1 cellular context compared by ENCODE assay signal in the genomic region with DNA sequence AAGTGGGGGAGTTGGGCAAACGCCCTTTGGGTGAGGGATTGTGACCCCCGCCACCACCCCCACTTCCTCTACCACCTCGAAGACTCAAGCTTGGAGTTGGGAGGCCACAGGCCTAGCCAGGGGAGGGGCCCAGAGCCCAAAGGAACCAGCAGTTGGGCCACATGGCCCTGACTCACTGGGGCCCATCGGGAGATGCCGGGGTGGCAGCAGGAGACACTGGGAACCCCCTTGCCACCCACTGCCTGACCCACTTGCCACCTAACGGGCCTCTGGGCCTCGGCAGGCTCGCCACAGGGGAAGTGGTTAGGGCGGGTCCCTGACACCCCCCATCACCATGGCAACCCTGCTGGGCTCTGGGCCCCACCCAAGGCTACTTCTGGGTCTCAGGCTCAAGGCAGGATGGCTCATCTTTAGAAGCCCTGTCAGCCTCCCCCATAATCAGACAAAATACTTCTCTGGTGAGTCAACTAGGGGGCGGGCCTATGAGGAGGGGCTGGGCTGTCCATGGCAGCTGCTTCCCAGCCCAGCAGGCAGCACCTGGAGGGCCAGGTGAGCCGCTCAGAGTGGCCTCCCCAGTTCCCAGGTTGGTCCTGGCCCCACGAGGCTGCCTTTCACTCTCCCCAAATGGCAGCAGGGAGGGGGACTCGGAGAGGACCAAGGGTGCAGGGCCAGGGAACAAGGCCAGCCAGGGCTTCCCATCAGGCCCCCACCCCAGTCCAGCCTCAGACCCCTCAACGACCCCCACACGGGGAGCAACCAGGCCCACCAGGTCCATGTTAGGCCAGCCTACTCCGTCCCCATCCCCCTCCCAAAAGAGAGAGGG.
TF ChIP-seq lines count a peak whose summit lies in the region.

No MANE protein-coding gene starts in this region.

TF ChIP-seq in K562, 482 proteins besides CTCF, POLR2A, EP300 and RAD21 (continued from another document and continues in another):
- TF ChIP-seq, protein P1, sequence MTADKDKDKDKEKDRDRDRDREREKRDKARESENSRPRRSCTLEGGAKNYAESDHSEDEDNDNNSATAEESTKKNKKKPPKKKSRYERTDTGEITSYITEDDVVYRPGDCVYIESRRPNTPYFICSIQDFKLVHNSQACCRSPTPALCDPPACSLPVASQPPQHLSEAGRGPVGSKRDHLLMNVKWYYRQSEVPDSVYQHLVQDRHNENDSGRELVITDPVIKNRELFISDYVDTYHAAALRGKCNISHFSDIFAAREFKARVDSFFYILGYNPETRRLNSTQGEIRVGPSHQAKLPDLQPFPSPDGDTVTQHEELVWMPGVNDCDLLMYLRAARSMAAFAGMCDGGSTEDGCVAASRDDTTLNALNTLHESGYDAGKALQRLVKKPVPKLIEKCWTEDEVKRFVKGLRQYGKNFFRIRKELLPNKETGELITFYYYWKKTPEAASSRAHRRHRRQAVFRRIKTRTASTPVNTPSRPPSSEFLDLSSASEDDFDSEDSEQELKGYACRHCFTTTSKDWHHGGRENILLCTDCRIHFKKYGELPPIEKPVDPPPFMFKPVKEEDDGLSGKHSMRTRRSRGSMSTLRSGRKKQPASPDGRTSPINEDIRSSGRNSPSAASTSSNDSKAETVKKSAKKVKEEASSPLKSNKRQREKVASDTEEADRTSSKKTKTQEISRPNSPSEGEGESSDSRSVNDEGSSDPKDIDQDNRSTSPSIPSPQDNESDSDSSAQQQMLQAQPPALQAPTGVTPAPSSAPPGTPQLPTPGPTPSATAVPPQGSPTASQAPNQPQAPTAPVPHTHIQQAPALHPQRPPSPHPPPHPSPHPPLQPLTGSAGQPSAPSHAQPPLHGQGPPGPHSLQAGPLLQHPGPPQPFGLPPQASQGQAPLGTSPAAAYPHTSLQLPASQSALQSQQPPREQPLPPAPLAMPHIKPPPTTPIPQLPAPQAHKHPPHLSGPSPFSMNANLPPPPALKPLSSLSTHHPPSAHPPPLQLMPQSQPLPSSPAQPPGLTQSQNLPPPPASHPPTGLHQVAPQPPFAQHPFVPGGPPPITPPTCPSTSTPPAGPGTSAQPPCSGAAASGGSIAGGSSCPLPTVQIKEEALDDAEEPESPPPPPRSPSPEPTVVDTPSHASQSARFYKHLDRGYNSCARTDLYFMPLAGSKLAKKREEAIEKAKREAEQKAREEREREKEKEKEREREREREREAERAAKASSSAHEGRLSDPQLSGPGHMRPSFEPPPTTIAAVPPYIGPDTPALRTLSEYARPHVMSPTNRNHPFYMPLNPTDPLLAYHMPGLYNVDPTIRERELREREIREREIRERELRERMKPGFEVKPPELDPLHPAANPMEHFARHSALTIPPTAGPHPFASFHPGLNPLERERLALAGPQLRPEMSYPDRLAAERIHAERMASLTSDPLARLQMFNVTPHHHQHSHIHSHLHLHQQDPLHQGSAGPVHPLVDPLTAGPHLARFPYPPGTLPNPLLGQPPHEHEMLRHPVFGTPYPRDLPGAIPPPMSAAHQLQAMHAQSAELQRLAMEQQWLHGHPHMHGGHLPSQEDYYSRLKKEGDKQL (CRISPR knock-in tag; IDR thresholded peaks at IDR 0.05; ENCODE audit: borderline replicate concordance): no peak
- TF ChIP-seq ZNF699 (CRISPR knock-in tag; IDR thresholded peaks at IDR 0.05; ENCODE audit: insufficient replicate concordance): no peak
- TF ChIP-seq TSC22D4 (tag; IDR thresholded peaks at IDR 0.05): no peak
- TF ChIP-seq, protein P2, sequence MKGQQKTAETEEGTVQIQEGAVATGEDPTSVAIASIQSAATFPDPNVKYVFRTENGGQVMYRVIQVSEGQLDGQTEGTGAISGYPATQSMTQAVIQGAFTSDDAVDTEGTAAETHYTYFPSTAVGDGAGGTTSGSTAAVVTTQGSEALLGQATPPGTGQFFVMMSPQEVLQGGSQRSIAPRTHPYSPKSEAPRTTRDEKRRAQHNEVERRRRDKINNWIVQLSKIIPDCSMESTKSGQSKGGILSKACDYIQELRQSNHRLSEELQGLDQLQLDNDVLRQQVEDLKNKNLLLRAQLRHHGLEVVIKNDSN (CRISPR knock-in tag; IDR thresholded peaks at IDR 0.05): no peak
- TF ChIP-seq ZNF121 (CRISPR knock-in tag; conservative IDR thresholded peaks at IDR 0.05): no peak
- no peak for TF ChIP-seq DACH1 (IDR thresholded peaks at IDR 0.05; ENCODE audit: partially characterized antibody)
- TF ChIP-seq FOXP1 (CRISPR knock-in tag; IDR thresholded peaks at IDR 0.05): no peak
- no peak for TF ChIP-seq ZNF184 (CRISPR knock-in tag; IDR thresholded peaks at IDR 0.05)
- TF ChIP-seq, protein P3, sequence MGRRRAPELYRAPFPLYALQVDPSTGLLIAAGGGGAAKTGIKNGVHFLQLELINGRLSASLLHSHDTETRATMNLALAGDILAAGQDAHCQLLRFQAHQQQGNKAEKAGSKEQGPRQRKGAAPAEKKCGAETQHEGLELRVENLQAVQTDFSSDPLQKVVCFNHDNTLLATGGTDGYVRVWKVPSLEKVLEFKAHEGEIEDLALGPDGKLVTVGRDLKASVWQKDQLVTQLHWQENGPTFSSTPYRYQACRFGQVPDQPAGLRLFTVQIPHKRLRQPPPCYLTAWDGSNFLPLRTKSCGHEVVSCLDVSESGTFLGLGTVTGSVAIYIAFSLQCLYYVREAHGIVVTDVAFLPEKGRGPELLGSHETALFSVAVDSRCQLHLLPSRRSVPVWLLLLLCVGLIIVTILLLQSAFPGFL (CRISPR knock-in tag; IDR thresholded peaks at IDR 0.05): no peak
- no peak for TF ChIP-seq RHOXF2B (CRISPR knock-in tag; conservative IDR thresholded peaks at IDR 0.05)
- TF ChIP-seq FOXM1 (IDR thresholded peaks at IDR 0.05; ENCODE audit: low read depth): no peak
- no peak for TF ChIP-seq FOXM1 (CRISPR knock-in tag; IDR thresholded peaks at IDR 0.05; ENCODE audit: low read depth)
- TF ChIP-seq, protein P4, sequence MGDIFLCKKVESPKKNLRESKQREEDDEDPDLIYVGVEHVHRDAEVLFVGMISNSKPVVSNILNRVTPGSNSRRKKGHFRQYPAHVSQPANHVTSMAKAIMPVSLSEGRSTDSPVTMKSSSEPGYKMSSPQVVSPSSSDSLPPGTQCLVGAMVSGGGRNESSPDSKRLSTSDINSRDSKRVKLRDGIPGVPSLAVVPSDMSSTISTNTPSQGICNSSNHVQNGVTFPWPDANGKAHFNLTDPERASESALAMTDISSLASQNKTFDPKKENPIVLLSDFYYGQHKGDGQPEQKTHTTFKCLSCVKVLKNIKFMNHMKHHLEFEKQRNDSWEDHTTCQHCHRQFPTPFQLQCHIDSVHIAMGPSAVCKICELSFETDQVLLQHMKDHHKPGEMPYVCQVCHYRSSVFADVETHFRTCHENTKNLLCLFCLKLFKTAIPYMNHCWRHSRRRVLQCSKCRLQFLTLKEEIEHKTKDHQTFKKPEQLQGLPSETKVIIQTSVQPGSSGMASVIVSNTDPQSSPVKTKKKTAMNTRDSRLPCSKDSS (IDR thresholded peaks at IDR 0.05; ENCODE audit: low read depth, partially characterized antibody): no peak
- TF ChIP-seq ELF4 (CRISPR knock-in tag; IDR thresholded peaks at IDR 0.05): no peak
- no peak for TF ChIP-seq NR1H2 (CRISPR knock-in tag; IDR thresholded peaks at IDR 0.05)
- TF ChIP-seq MEIS2 (IDR thresholded peaks at IDR 0.05; ENCODE audit: partially characterized antibody): peak; percentile 71
- TF ChIP-seq ZNF696 (CRISPR knock-in tag; conservative IDR thresholded peaks at IDR 0.05): no peak
- TF ChIP-seq ZNF766 (CRISPR knock-in tag; conservative IDR thresholded peaks at IDR 0.05): no peak
- TF ChIP-seq, protein P5, sequence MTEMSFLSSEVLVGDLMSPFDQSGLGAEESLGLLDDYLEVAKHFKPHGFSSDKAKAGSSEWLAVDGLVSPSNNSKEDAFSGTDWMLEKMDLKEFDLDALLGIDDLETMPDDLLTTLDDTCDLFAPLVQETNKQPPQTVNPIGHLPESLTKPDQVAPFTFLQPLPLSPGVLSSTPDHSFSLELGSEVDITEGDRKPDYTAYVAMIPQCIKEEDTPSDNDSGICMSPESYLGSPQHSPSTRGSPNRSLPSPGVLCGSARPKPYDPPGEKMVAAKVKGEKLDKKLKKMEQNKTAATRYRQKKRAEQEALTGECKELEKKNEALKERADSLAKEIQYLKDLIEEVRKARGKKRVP (CRISPR knock-in tag; IDR thresholded peaks at IDR 0.05): no peak
- TF ChIP-seq, protein P6, sequence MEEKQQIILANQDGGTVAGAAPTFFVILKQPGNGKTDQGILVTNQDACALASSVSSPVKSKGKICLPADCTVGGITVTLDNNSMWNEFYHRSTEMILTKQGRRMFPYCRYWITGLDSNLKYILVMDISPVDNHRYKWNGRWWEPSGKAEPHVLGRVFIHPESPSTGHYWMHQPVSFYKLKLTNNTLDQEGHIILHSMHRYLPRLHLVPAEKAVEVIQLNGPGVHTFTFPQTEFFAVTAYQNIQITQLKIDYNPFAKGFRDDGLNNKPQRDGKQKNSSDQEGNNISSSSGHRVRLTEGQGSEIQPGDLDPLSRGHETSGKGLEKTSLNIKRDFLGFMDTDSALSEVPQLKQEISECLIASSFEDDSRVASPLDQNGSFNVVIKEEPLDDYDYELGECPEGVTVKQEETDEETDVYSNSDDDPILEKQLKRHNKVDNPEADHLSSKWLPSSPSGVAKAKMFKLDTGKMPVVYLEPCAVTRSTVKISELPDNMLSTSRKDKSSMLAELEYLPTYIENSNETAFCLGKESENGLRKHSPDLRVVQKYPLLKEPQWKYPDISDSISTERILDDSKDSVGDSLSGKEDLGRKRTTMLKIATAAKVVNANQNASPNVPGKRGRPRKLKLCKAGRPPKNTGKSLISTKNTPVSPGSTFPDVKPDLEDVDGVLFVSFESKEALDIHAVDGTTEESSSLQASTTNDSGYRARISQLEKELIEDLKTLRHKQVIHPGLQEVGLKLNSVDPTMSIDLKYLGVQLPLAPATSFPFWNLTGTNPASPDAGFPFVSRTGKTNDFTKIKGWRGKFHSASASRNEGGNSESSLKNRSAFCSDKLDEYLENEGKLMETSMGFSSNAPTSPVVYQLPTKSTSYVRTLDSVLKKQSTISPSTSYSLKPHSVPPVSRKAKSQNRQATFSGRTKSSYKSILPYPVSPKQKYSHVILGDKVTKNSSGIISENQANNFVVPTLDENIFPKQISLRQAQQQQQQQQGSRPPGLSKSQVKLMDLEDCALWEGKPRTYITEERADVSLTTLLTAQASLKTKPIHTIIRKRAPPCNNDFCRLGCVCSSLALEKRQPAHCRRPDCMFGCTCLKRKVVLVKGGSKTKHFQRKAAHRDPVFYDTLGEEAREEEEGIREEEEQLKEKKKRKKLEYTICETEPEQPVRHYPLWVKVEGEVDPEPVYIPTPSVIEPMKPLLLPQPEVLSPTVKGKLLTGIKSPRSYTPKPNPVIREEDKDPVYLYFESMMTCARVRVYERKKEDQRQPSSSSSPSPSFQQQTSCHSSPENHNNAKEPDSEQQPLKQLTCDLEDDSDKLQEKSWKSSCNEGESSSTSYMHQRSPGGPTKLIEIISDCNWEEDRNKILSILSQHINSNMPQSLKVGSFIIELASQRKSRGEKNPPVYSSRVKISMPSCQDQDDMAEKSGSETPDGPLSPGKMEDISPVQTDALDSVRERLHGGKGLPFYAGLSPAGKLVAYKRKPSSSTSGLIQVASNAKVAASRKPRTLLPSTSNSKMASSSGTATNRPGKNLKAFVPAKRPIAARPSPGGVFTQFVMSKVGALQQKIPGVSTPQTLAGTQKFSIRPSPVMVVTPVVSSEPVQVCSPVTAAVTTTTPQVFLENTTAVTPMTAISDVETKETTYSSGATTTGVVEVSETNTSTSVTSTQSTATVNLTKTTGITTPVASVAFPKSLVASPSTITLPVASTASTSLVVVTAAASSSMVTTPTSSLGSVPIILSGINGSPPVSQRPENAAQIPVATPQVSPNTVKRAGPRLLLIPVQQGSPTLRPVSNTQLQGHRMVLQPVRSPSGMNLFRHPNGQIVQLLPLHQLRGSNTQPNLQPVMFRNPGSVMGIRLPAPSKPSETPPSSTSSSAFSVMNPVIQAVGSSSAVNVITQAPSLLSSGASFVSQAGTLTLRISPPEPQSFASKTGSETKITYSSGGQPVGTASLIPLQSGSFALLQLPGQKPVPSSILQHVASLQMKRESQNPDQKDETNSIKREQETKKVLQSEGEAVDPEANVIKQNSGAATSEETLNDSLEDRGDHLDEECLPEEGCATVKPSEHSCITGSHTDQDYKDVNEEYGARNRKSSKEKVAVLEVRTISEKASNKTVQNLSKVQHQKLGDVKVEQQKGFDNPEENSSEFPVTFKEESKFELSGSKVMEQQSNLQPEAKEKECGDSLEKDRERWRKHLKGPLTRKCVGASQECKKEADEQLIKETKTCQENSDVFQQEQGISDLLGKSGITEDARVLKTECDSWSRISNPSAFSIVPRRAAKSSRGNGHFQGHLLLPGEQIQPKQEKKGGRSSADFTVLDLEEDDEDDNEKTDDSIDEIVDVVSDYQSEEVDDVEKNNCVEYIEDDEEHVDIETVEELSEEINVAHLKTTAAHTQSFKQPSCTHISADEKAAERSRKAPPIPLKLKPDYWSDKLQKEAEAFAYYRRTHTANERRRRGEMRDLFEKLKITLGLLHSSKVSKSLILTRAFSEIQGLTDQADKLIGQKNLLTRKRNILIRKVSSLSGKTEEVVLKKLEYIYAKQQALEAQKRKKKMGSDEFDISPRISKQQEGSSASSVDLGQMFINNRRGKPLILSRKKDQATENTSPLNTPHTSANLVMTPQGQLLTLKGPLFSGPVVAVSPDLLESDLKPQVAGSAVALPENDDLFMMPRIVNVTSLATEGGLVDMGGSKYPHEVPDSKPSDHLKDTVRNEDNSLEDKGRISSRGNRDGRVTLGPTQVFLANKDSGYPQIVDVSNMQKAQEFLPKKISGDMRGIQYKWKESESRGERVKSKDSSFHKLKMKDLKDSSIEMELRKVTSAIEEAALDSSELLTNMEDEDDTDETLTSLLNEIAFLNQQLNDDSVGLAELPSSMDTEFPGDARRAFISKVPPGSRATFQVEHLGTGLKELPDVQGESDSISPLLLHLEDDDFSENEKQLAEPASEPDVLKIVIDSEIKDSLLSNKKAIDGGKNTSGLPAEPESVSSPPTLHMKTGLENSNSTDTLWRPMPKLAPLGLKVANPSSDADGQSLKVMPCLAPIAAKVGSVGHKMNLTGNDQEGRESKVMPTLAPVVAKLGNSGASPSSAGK (IDR thresholded peaks at IDR 0.05): no peak
- no peak for TF ChIP-seq CBFB (CRISPR knock-in tag; IDR thresholded peaks at IDR 0.05)
- TF ChIP-seq, protein P7, sequence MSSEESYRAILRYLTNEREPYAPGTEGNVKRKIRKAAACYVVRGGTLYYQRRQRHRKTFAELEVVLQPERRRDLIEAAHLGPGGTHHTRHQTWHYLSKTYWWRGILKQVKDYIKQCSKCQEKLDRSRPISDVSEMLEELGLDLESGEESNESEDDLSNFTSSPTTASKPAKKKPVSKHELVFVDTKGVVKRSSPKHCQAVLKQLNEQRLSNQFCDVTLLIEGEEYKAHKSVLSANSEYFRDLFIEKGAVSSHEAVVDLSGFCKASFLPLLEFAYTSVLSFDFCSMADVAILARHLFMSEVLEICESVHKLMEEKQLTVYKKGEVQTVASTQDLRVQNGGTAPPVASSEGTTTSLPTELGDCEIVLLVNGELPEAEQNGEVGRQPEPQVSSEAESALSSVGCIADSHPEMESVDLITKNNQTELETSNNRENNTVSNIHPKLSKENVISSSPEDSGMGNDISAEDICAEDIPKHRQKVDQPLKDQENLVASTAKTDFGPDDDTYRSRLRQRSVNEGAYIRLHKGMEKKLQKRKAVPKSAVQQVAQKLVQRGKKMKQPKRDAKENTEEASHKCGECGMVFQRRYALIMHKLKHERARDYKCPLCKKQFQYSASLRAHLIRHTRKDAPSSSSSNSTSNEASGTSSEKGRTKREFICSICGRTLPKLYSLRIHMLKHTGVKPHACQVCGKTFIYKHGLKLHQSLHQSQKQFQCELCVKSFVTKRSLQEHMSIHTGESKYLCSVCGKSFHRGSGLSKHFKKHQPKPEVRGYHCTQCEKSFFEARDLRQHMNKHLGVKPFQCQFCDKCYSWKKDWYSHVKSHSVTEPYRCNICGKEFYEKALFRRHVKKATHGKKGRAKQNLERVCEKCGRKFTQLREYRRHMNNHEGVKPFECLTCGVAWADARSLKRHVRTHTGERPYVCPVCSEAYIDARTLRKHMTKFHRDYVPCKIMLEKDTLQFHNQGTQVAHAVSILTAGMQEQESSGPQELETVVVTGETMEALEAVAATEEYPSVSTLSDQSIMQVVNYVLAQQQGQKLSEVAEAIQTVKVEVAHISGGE (CRISPR knock-in tag; IDR thresholded peaks at IDR 0.05): no peak
- no peak for TF ChIP-seq ELF2 (CRISPR knock-in tag; IDR thresholded peaks at IDR 0.05)
